ENCODE assay signal across 17 cellular contexts in the genomic region with DNA sequence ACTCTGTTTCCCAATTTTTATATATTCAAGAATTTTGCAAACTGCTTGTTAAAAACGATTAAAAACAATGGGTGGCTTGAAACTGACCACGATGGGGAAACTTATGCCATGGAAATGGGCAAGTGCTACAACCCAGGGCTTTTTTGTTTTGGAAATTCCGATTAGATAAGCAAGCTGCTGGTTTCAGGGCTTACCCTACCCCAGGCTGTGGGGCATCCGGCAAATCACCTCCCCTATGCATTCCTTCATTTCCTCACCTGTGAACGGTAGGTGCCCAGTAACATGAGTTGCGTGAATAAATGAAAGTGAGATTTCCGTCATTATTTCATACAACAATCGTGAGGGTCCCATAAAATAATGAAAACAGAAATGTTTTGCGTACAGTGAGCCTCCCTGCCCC. TPM values are rescaled to one million over a fixed set of nuclear protein-coding genes. Genes with fewer than 3 reads are reported as not detected.
DNase-seq lines count a peak whose midpoint lies in the region; ATAC-seq and TF ChIP-seq lines count a peak whose summit lies in the region.
"Had no signal": no experiment of that assay in that cellular context is flagged by ENCODE, and none has a peak within 500 bp of the region (broad histone marks: within the 10 kb centered on the region; RNA-seq: fewer than 3 reads in every experiment).

No MANE protein-coding gene starts in this region.

- H3K4me1 ChIP-seq in A673 (ENCODE audit: insufficient read depth, low read length, poor library complexity, severe bottlenecking) = peaks cover 58% of the 10 kb centered on the region
- H3K4me1 ChIP-seq in ascending aorta = peaks cover 0 to 32% of the 10 kb centered on the region in 2 donors
- H3K4me1 ChIP-seq: colonic mucosa, foreskin keratinocyte had no signal

- no peak overlapping the region for H3K4me3 Mint-ChIP-seq in memory B cell

- CTCF ChIA-PET in A673 (lab: Charles Lee) = no interaction called here

- peak overlapping the region; percentile 23 for H3K4me3 ChIP-seq in A673 (ENCODE audit: low read depth, low read length, poor library complexity, severe bottlenecking)
- H3K4me3 ChIP-seq in GM12864 (ENCODE audit: low read depth, low read length) = peak overlapping the region; percentile 3; the same call in 1 of the 2 replicates
- H3K4me3 ChIP-seq in ascending aorta = no peak overlapping the region
- H3K4me3 ChIP-seq: colonic mucosa had no signal

- no peak for DNase-seq in A673 (ENCODE audit: low spot score)
- no peak for DNase-seq in GM12864 (ENCODE audit: low read depth)
- DNase-seq in ascending aorta (ENCODE audit: low spot score in 2 of 2) = no peak
- DNase-seq in memory B cell (ENCODE audit: low spot score in 2 of 2) = no peak
- DNase-seq in SIG-M5 (lab: John Stamatoyannopoulos, UW) = no peak
- no peak for DNase-seq in globus pallidus (ENCODE audit: low spot score)
- DNase-seq: activated CD4-positive, CD25-positive, alpha-beta regulatory T cell; activated gamma-delta T cell treated with Interleukin-2 at 50 U/mL for 16 hours; aorta; colonic mucosa; foreskin keratinocyte; NCI-H1930; SHP77; stimulated activated CD4-positive, alpha-beta T cell treated with anti-CD3 and anti-CD28 coated beads, Interleukin-1b, Interleukin-23, amount 100 ng/mL, for 48 hours had no signal

- ATAC-seq in memory B cell (ENCODE audit: low read depth) (no peak), GM19397 (IDR thresholded peaks at IDR 0.05; ENCODE audit: unreplicated experiment) (no peak), HG02973 (IDR thresholded peaks at IDR 0.05; ENCODE audit: unreplicated experiment) (no peak)
- ATAC-seq: foreskin keratinocyte had no signal

- H3K36me3 ChIP-seq in A673 (ENCODE audit: insufficient read depth, low read length, poor library complexity, severe bottlenecking) = peaks cover 20% of the 10 kb centered on the region
- H3K36me3 ChIP-seq in ascending aorta = peaks cover 7 to 15% of the 10 kb centered on the region in 2 donors
- H3K36me3 ChIP-seq: colonic mucosa had no signal

- intact Hi-C loops in A673 (cut with micrococcal nuclease; ENCODE audit: unreplicated experiment) = loop anchor here (2.0 kb wide), 1 partner anchor 34 kb away; a partner anchor contains a TSS
- intact Hi-C loops in ascending aorta (cut with DNase I) = no loop called here

- H3K9me3 Mint-ChIP-seq in memory B cell = no peaks in the 10 kb centered on the region

- H3K27me3 ChIP-seq in A673 (replicated peaks; ENCODE audit: insufficient read depth, low read depth, low read length, poor library complexity) (no peaks in the 10 kb centered on the region), ascending aorta (no peaks in the 10 kb centered on the region)
- H3K27me3 ChIP-seq: colonic mucosa, foreskin keratinocyte, neutrophil had no signal

- TF ChIP-seq CTCF in A673 (conservative IDR thresholded peaks at IDR 0.05; ENCODE audit: low read depth, low read length) (no peak), GM12864 (IDR thresholded peaks at IDR 0.05; ENCODE audit: low read depth, low read length, missing control alignments) (no peak), ascending aorta (IDR thresholded peaks at IDR 0.05) (no peak)

- peaks cover 24% of the 10 kb centered on the region for H3K36me3 Mint-ChIP-seq in memory B cell

- H3K27me3 Mint-ChIP-seq in memory B cell = no peaks in the 10 kb centered on the region

- POLR2A ChIA-PET in A673 (lab: Charles Lee; ENCODE audit: low non-redundant PET) = no interaction called here

- H3K9me3 ChIP-seq in A673 (ENCODE audit: low read depth, low read length, poor library complexity, severe bottlenecking) (no peaks in the 10 kb centered on the region), ascending aorta (no peaks in the 10 kb centered on the region)
- H3K9me3 ChIP-seq: colonic mucosa, neutrophil had no signal

- peak overlapping the region; percentile 82 for H3K27ac Mint-ChIP-seq in memory B cell

- TSS peak; percentile 89 for BruUV-seq in A673 (replicated peaks; lab: Mats Ljungman, UMichigan)

- peak overlapping the region; percentile 94 for H3K27ac ChIP-seq in A673 (ENCODE audit: low read depth, low read length, poor library complexity, severe bottlenecking)
- H3K27ac ChIP-seq in ascending aorta = peak overlapping the region; percentile 87 to 88
- H3K27ac ChIP-seq: colonic mucosa, foreskin keratinocyte, neutrophil had no signal

- peaks cover 37% of the 10 kb centered on the region for H3K4me1 Mint-ChIP-seq in memory B cell

RNA-seq across cellular contexts. Expression of a gene that starts 34.3 kb away (rescaled TPM):
- total RNA-seq in A673 (2021) (74.2 and 78.3 TPM in 2 replicates), ascending aorta (59.9 TPM)

Comparison
In these comparisons a context has a peak if more than half of its experiments do, and no peak if none do; other contexts are left out.
1. H3K4me3 ChIP-seq: peak in A673 (single experiment) and GM12864 (single experiment); none in ascending aorta (0 of 2).